Comparison of ENCODE assay signal across 15 cellular contexts in the genomic region with DNA sequence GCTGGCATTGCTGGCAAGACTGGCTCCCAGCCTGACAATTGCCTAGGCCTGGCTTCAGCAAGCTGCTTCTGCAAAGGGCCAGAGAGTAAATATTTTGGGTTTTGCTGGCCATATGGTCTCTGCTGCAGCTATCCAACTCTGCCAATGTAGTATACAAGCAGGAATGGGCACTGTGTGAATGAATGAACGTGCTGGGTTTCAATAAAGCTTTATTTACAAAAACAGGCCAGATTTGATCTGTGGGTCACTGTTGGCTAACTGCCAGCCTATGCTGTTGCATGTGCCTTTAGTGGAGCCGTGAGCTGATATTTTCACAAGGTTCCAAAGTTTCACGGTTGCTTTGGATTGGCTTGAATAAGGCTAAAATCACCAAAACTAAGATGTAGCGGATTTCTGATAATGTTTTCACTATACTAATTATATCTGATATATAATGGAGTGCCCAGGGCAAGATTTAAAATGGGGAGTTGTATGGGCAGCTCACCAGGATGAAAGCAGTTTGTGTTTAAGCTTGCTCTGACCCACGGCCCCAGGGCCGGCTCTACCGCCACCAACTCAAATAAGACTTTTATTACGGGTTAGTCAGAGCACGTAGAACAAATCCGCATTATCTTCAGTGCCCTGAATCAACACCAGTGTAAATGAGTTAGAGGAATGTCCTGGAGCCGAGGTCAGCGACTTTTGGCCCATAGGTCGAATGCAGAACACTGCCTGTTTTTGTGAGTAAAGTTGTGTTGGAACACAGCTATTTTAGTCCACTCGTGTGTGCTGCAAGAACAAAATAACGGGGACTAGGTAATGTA.
DNase-seq lines count a peak whose midpoint lies in the region; ATAC-seq and TF ChIP-seq lines count a peak whose summit lies in the region.
"Had no signal": no experiment of that assay in that cellular context is flagged by ENCODE, and none has a peak within 500 bp of the region (broad histone marks: within the 10 kb centered on the region; RNA-seq: fewer than 3 reads in every experiment).

No MANE protein-coding gene starts in this region.

- H3K4me3 ChIP-seq in IMR-90 (ENCODE audit: insufficient read depth, low read depth, low read length) (no peak overlapping the region), WERI-Rb-1 (ENCODE audit: low read depth, low read length) (no peak overlapping the region), hepatocyte (no peak overlapping the region), neuronal stem cell (ENCODE audit: low read length in 2 of 2) (no peak overlapping the region)
- H3K4me3 ChIP-seq: PC-9 had no signal

- H3K9ac ChIP-seq in IMR-90 (ENCODE audit: low read depth, low read length) (no peak overlapping the region), neuronal stem cell (ENCODE audit: low read depth, low read length, poor library complexity) (no peak overlapping the region)

- H2AK9ac ChIP-seq in IMR-90 (replicated peaks; ENCODE audit: low read depth, low read length, poor library complexity), result no peak overlapping the region

- H3K36me3 ChIP-seq in IMR-90 (ENCODE audit: control insufficient read depth, insufficient read depth, low read length) (no peaks in the 10 kb centered on the region), WERI-Rb-1 (no peaks in the 10 kb centered on the region), hepatocyte (replicated peaks; ENCODE audit: insufficient read depth, low read depth) (no peaks in the 10 kb centered on the region), neuronal stem cell (replicated peaks in 1 of 2; ENCODE audit: control insufficient read depth in 2 of 2, insufficient read depth in 2 of 2, low read length in 2 of 2) (no peaks in the 10 kb centered on the region)

- no peak for TF ChIP-seq CTCF in IMR-90 (conservative IDR thresholded peaks at IDR 0.05; ENCODE audit: low read depth, low read length)
- TF ChIP-seq CTCF in WERI-Rb-1 (IDR thresholded peaks at IDR 0.05; ENCODE audit: low read depth, low read length), result no peak
- no peak for TF ChIP-seq CTCF in hepatocyte (IDR thresholded peaks at IDR 0.05; ENCODE audit: poor library complexity)
- TF ChIP-seq CTCF in GM10248 (IDR thresholded peaks at IDR 0.05; ENCODE audit: control extremely low read depth, extremely low read depth, low read depth, missing control alignments), result no peak

- no peak overlapping the region for H3K56ac ChIP-seq in IMR-90 (ENCODE audit: extremely low read depth, insufficient read depth, low read length)

- H3K4me2 ChIP-seq in IMR-90 (ENCODE audit: low read depth, low read length), result no peak overlapping the region
- H3K4me2 ChIP-seq in hepatocyte, result peak overlapping the region; percentile 41
- H3K4me2 ChIP-seq in neuronal stem cell (ENCODE audit: insufficient read depth, low read length, poor library complexity, severe bottlenecking), result no peak overlapping the region
- H3K4me2 ChIP-seq: PC-9 had no signal

- H3K4ac ChIP-seq in IMR-90 (ENCODE audit: low read depth, low read length), result peak overlapping the region; percentile 32; the same call in 1 of the 2 replicates
- no peak overlapping the region for H3K4ac ChIP-seq in neuronal stem cell (ENCODE audit: low read length)

- no peak overlapping the region for H3K18ac ChIP-seq in IMR-90 (ENCODE audit: low read depth, low read length)
- peak overlapping the region; percentile 12 for H3K18ac ChIP-seq in neuronal stem cell (ENCODE audit: low read length)

- H3K79me2 ChIP-seq in hepatocyte, result no peaks in the 10 kb centered on the region

- dilution Hi-C loops in IMR-90 (cut with HindIII; ENCODE audit: low sequenced_read_pairs, unreplicated experiment), result no loop called here

- H2BK15ac ChIP-seq in IMR-90 (ENCODE audit: low read depth, low read length) (0 out of 3 replicates have a peak overlapping the region, but pooled peaks have one; percentile 66), neuronal stem cell (ENCODE audit: low read length) (no peak overlapping the region)

- TF ChIP-seq POLR2A in IMR-90 (IDR thresholded peaks at IDR 0.05; ENCODE audit: low read depth, low read length), result no peak

- 90% methylated on average over 2 of the region's 15 CpGs; no CpG with 5 or more reads in 1 of the 2 experiments for WGBS in IMR-90 (ENCODE audit: extremely low coverage in 2 of 2, insufficient read length in 1 of 2), 2 experiments
- 62% methylated on average over 15 of the region's 15 CpGs for WGBS in hepatocyte (ENCODE audit: low lambda C conversion rate, missing lambda C conversion rate)
- WGBS in neuronal stem cell (ENCODE audit: extremely low coverage in 2 of 2, insufficient read length in 2 of 2, insufficient replicate concordance in 1 of 2), 2 donors, result no CpG with 5 or more reads among the region's 15 CpGs

- DNase-seq in IMR-90 (no peak), WERI-Rb-1 (peak; percentile 23), hepatocyte (ENCODE audit: low spot score) (no peak), neuronal stem cell (ENCODE audit: low spot score) (peak; percentile 35), GM10248 (ENCODE audit: extremely low spot score) (no peak)
- no peak for DNase-seq in activated T-cell treated with anti-CD3 and anti-CD28 coated beads, Interleukin-2, amount 50 U/mL, for 48 hours
- DNase-seq: CD4-positive, alpha-beta T cell; EL; HCEC 1CT; NCI-H1436 treated with DMSO at 0.1 percent for 48 hours; NCI-H2081; NCI-H526; PC-9; Right ventricle myocardium superior had no signal

- H3K23ac ChIP-seq in IMR-90 (ENCODE audit: low read depth, low read length) (no peak overlapping the region), neuronal stem cell (ENCODE audit: low read depth, low read length, poor library complexity) (no peak overlapping the region)

- H3K79me1 ChIP-seq in IMR-90 (ENCODE audit: low read depth in 1 of 2, low read length in 2 of 2) (no peaks in the 10 kb centered on the region), neuronal stem cell (ENCODE audit: low read depth, low read length) (no peaks in the 10 kb centered on the region)

- intact Hi-C loops in IMR-90 (cut with micrococcal nuclease), result loop anchor here (5.0 to 10.0 kb wide), 4 partner anchors 43 to 203 kb away; no protein-coding TSS in a partner anchor

- no peaks in the 10 kb centered on the region for H4K20me1 ChIP-seq in IMR-90 (ENCODE audit: insufficient read depth, low read length)
- no peaks in the 10 kb centered on the region for H4K20me1 ChIP-seq in hepatocyte (ENCODE audit: insufficient read depth, poor library complexity, severe bottlenecking)

- no peaks in the 10 kb centered on the region for H3K9me2 ChIP-seq in hepatocyte (replicated peaks; ENCODE audit: insufficient read depth)

- CTCF ChIA-PET in IMR-90 (lab: Yijun Ruan, JAX) (interaction anchor here (0.6 to 0.9 kb wide), 2 partner anchors 28 to 135 kb away, joined by 3 read pairs; no protein-coding TSS in a partner anchor), GM10248 (lab: Yijun Ruan, JAX) (interaction anchor here (1.1 kb wide), 1 partner anchor 9 kb away, joined by 3 read pairs; no protein-coding TSS in a partner anchor)

- H3K9me3 ChIP-seq in IMR-90 (ENCODE audit: control insufficient read depth, insufficient read depth, low read length) (no peaks in the 10 kb centered on the region; the same call in 1 of the 2 replicates), WERI-Rb-1 (ENCODE audit: severe bottlenecking) (no peaks in the 10 kb centered on the region), hepatocyte (ENCODE audit: low read depth) (no peaks in the 10 kb centered on the region), neuronal stem cell (replicated peaks in 1 of 2; ENCODE audit: control insufficient read depth in 2 of 2, insufficient read depth in 1 of 2, low read depth in 1 of 2, low read length in 2 of 2) (peaks cover 0 to 2% of the 10 kb centered on the region in 2 donors)

- H3K4me1 ChIP-seq in IMR-90 (ENCODE audit: control insufficient read depth, insufficient read depth, low read length) (peaks cover 18% of the 10 kb centered on the region), hepatocyte (ENCODE audit: insufficient read depth) (peaks cover 12% of the 10 kb centered on the region), neuronal stem cell (ENCODE audit: control insufficient read depth in 2 of 2, insufficient read depth in 1 of 2, low read depth in 1 of 2, low read length in 2 of 2) (peaks cover 14 to 34% of the 10 kb centered on the region in 2 donors)

- H2BK20ac ChIP-seq in IMR-90 (ENCODE audit: low read depth, low read length), result no peak overlapping the region

- ATAC-seq in IMR-90 (ENCODE audit: low read depth), result no peak
- no peak for ATAC-seq in GM21825 (IDR thresholded peaks at IDR 0.05; ENCODE audit: unreplicated experiment)

- H2BK120ac ChIP-seq in IMR-90 (ENCODE audit: low read depth, low read length) (0 out of 2 replicates have a peak overlapping the region, but pooled peaks have one; percentile 35), neuronal stem cell (ENCODE audit: low read depth, low read length) (no peak overlapping the region)

- no TSS peak for BruUV-seq in IMR-90 (replicated peaks; lab: Mats Ljungman, UMichigan)

- in situ Hi-C loops in IMR-90 (cut with MboI; ENCODE audit: low sequenced_read_pairs), result loop anchor here (10.0 kb wide), 1 partner anchor 405 kb away; no protein-coding TSS in a partner anchor

- H2AK5ac ChIP-seq in IMR-90 (ENCODE audit: low read depth, low read length) (no peak overlapping the region; the same call in 1 of the 2 replicates), neuronal stem cell (ENCODE audit: low read depth, low read length) (no peak overlapping the region)

- peaks cover 26% of the 10 kb centered on the region for H3K9me1 ChIP-seq in IMR-90 (ENCODE audit: insufficient read depth, low read length)

- H3K27ac ChIP-seq in IMR-90 (ENCODE audit: insufficient read depth, low read length) (no peak overlapping the region), WERI-Rb-1 (no peak overlapping the region), hepatocyte (no peak overlapping the region), neuronal stem cell (replicated peaks; ENCODE audit: low read length) (no peak overlapping the region)
- H3K27ac ChIP-seq: PC-9 had no signal

- POLR2A ChIA-PET in IMR-90 (lab: Charles Lee; ENCODE audit: unreplicated experiment), result no interaction called here
- POLR2A ChIA-PET in GM10248 (lab: Yijun Ruan, JAX), result no interaction called here

- no peak overlapping the region for H2BK12ac ChIP-seq in neuronal stem cell (ENCODE audit: low read length)

- H4K8ac ChIP-seq in IMR-90 (ENCODE audit: low read depth in 2 of 2, low read length in 2 of 2) (no peak overlapping the region), neuronal stem cell (ENCODE audit: low read depth, low read length) (no peak overlapping the region)

- TF ChIP-seq RAD21 in IMR-90 (IDR thresholded peaks at IDR 0.05; ENCODE audit: low read length), result no peak

- H3K14ac ChIP-seq in IMR-90 (replicated peaks; ENCODE audit: low read depth, low read length), result no peak overlapping the region
- H3K14ac ChIP-seq in neuronal stem cell (ENCODE audit: low read length), result no peak overlapping the region

- H3K27me3 ChIP-seq in IMR-90 (ENCODE audit: control insufficient read depth, insufficient read depth, low read length), result no peaks in the 10 kb centered on the region
- no peaks in the 10 kb centered on the region for H3K27me3 ChIP-seq in WERI-Rb-1 (ENCODE audit: insufficient read depth, low read depth, severe bottlenecking)
- no peaks in the 10 kb centered on the region for H3K27me3 ChIP-seq in hepatocyte
- peaks cover 0 to 20% (median 20%) of the 10 kb centered on the region in 3 experiments for H3K27me3 ChIP-seq in neuronal stem cell (ENCODE audit: control insufficient read depth in 3 of 3, insufficient read depth in 3 of 3, low read depth in 1 of 3, low read length in 3 of 3)

- no peak overlapping the region for H2AFZ ChIP-seq in IMR-90 (replicated peaks; ENCODE audit: low read length, poor library complexity)
- H2AFZ ChIP-seq in hepatocyte, result no peak overlapping the region
- no peak overlapping the region for H2AFZ ChIP-seq in neuronal stem cell (ENCODE audit: low read length)
- H2AFZ ChIP-seq: PC-9 had no signal

- H4K91ac ChIP-seq in IMR-90 (ENCODE audit: insufficient read depth, low read depth, low read length), result no peak overlapping the region
- H4K91ac ChIP-seq in neuronal stem cell (ENCODE audit: low read depth, low read length, poor library complexity), result no peak overlapping the region

- H2BK5ac ChIP-seq in IMR-90 (ENCODE audit: low read depth, low read length, poor library complexity, severe bottlenecking), result no peak overlapping the region
- H2BK5ac ChIP-seq in neuronal stem cell (ENCODE audit: low read length), result no peak overlapping the region

- H4K5ac ChIP-seq in IMR-90 (ENCODE audit: low read depth, low read length), result no peak overlapping the region

Comparison
In these comparisons a context has a peak if more than half of its experiments do, and no peak if none do; other contexts are left out.
1. DNase-seq: peak in WERI-Rb-1 (single experiment) and neuronal stem cell (single experiment); none in IMR-90 (single experiment), hepatocyte (single experiment), activated T-cell treated with anti-CD3 and anti-CD28 coated beads, Interleukin-2, amount 50 U/mL, for 48 hours (0 of 2) and GM10248 (single experiment).